Comparison of ENCODE assay signal across 8 cellular contexts in the genomic region with DNA sequence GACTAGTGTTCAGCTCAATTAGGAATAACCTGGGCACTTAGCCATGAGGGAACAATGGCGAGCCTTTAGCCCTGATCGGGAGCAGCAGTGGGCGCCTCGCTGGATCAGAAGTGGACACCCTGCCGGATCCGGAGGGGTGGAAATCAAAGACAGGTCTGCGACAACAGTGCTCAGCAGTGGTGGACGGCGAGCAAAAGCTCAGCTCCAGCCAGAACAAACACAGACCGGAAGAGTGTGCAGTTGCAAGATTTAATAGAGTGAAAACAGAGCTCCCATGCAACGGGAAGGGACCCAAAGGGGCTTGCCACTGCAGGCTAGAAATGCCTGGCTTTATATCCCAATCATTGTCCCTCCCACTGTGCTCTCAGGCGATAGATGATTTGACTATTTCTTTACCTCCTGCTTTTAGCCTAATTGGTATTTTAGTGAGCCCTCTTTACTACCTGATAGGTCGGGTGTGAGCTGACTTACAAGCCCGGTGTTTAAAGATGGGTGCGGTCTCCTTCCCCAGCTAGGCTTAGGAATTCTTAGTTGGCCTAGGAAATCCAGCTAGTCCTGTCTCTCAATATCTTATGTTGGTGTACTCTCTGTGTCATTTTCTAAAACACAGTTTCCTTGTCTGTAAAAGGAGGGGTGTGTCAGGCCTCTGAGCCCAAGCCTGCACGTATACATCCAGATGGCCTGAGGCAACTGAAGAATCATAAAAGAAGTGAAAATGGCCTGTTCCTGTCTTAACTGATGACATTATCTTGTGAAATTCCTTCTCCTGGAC.
A peak's percentile ranks its signal among the peaks of the same experiment; 100 is the strongest.
DNase-seq lines count a peak whose midpoint lies in the region; ATAC-seq, FAIRE-seq and TF ChIP-seq lines count a peak whose summit lies in the region.
"Not testable (repeated sequence)": the region's sequence is repeated elsewhere in the genome, so short reads cannot be mapped to it uniquely, and the experiment has no call there.

No MANE protein-coding gene starts in this region.

- H3K27ac Mint-ChIP-seq in astrocyte (ENCODE audit: unreplicated experiment): peak overlapping the region; percentile 14

- peak; percentile 37 for DNase-seq in Caki2 (ENCODE audit: low read depth)
- DNase-seq in NCI-H1092 treated with DMSO at 0.1 percent for 48 hours (lab: John Stamatoyannopoulos, UW): peak; percentile 79
- peak; percentile 56 to 84 for DNase-seq in PC-9
- not testable (repeated sequence) for DNase-seq in astrocyte (ENCODE audit: low read depth); smooth muscle cell (lab: John Stamatoyannopoulos, UW; ENCODE audit: unreplicated experiment)
- peak; percentile 89 for DNase-seq in epithelial cell of prostate (ENCODE audit: low read depth, low spot score)
- peak; percentile 59 for DNase-seq in right atrium auricular region (ENCODE audit: low spot score)
- DNase-seq in mucosa of descending colon: peak; percentile 37 to 59 (median 45)

- not testable (repeated sequence) for H3K79me2 ChIP-seq in PC-9 (ENCODE audit: low read depth); astrocyte (ENCODE audit: insufficient read depth, low read length); smooth muscle cell (ENCODE audit: low read depth)

- not testable (repeated sequence) for TF ChIP-seq CTCF in PC-9 (conservative IDR thresholded peaks at IDR 0.05); astrocyte (IDR thresholded peaks at IDR 0.05; ENCODE audit: insufficient read depth, low read depth, low read length); right atrium auricular region (IDR thresholded peaks at IDR 0.05); mucosa of descending colon (IDR thresholded peaks at IDR 0.05); smooth muscle cell (IDR thresholded peaks at IDR 0.05; ENCODE audit: borderline replicate concordance, insufficient read depth, poor library complexity, severe bottlenecking)

- BruUV-seq in PC-9 (replicated peaks; lab: Mats Ljungman, UMichigan): not testable (repeated sequence)

- not testable (repeated sequence) for H3K36me3 Mint-ChIP-seq in astrocyte (ENCODE audit: low read depth, unreplicated experiment)

- peak overlapping the region; percentile 43 for H3K4me2 ChIP-seq in PC-9
- not testable (repeated sequence) for H3K4me2 ChIP-seq in astrocyte (ENCODE audit: low read length); smooth muscle cell

- not testable (repeated sequence) for H3K27me3 ChIP-seq in PC-9 (ENCODE audit: insufficient read depth, low read depth); astrocyte (ENCODE audit: insufficient read depth, low read length); right atrium auricular region; smooth muscle cell (ENCODE audit: low read depth)

- H3K36me3 ChIP-seq in PC-9 (ENCODE audit: low read depth); astrocyte (ENCODE audit: insufficient read depth, low read length); right atrium auricular region; mucosa of descending colon (ENCODE audit: low read depth); smooth muscle cell (ENCODE audit: low read depth): not testable (repeated sequence)

- peaks cover 34% of the 10 kb centered on the region for H3K4me1 ChIP-seq in PC-9 (replicated peaks; ENCODE audit: insufficient read depth)
- H3K4me1 ChIP-seq in astrocyte (ENCODE audit: insufficient read depth, low read length); right atrium auricular region; mucosa of descending colon (ENCODE audit: low read depth); smooth muscle cell (ENCODE audit: low read depth): not testable (repeated sequence)

- not testable (repeated sequence) for H3K9me2 ChIP-seq in PC-9 (ENCODE audit: insufficient read depth)

- POLR2A ChIA-PET in PC-9 (lab: Charles Lee; ENCODE audit: unreplicated experiment): not testable (repeated sequence)

- H3K9me3 Mint-ChIP-seq in astrocyte (ENCODE audit: unreplicated experiment): not testable (repeated sequence)

- peaks cover 21% of the 10 kb centered on the region; the same call in 1 of the 2 replicates for H3F3A ChIP-seq in PC-9 (ENCODE audit: insufficient read depth, low read depth)
- not testable (repeated sequence) for H3F3A ChIP-seq in smooth muscle cell (ENCODE audit: low read depth)

- H2AFZ ChIP-seq in PC-9 (peak overlapping the region; percentile 61; the same call in 1 of the 2 replicates), astrocyte (ENCODE audit: low read depth, low read length) (peak overlapping the region; percentile 34)
- not testable (repeated sequence) for H2AFZ ChIP-seq in smooth muscle cell (ENCODE audit: low read depth)

- not testable (repeated sequence) for H4K20me1 ChIP-seq in PC-9 (ENCODE audit: insufficient read depth); astrocyte (ENCODE audit: insufficient read depth, low read length); smooth muscle cell (ENCODE audit: low read depth)

- CTCF ChIA-PET in PC-9 (lab: Charles Lee): not testable (repeated sequence)

- H3K27ac ChIP-seq in PC-9 (peak overlapping the region; percentile 58), epithelial cell of prostate (peak overlapping the region; percentile 99), smooth muscle cell (ENCODE audit: low read depth) (peak overlapping the region; percentile 75)
- H3K27ac ChIP-seq in astrocyte (ENCODE audit: low read depth, low read length); right atrium auricular region: not testable (repeated sequence)

- peak; percentile 97 for ATAC-seq in mucosa of descending colon

- in situ Hi-C loops in Caki2 (cut with HindIII; ENCODE audit: low pct_unique_long_range_greater_than_20kb, low sequenced_read_pairs): not testable (repeated sequence)

- not testable (repeated sequence) for H3K9ac ChIP-seq in astrocyte (ENCODE audit: low read length); smooth muscle cell (ENCODE audit: low read depth)

- H3K27me3 Mint-ChIP-seq in astrocyte (ENCODE audit: low read depth, unreplicated experiment): not testable (repeated sequence)

- not testable (repeated sequence) for FAIRE-seq in astrocyte (lab: Jason Lieb, UNC)

- H3K4me3 ChIP-seq in PC-9: peak overlapping the region; percentile 5; the same call in 1 of the 2 replicates
- H3K4me3 ChIP-seq in astrocyte (ENCODE audit: insufficient read depth, low read depth, low read length); right atrium auricular region; mucosa of descending colon; smooth muscle cell: not testable (repeated sequence)

- H3K4me1 Mint-ChIP-seq in astrocyte (ENCODE audit: low read depth, unreplicated experiment): peaks cover 26% of the 10 kb centered on the region

- intact Hi-C loops in PC-9 (cut with micrococcal nuclease; ENCODE audit: unreplicated experiment): loop anchor here (2.0 kb wide), 1 partner anchor 105 kb away; no protein-coding TSS in a partner anchor
- intact Hi-C loops in mucosa of descending colon (cut with DNase I, micrococcal nuclease): not testable (repeated sequence)

- H3K4me3 Mint-ChIP-seq in astrocyte (ENCODE audit: unreplicated experiment): not testable (repeated sequence)

- not testable (repeated sequence) for H3K9me3 ChIP-seq in PC-9 (ENCODE audit: insufficient read depth, low read depth); astrocyte (ENCODE audit: insufficient read depth, low read depth, low read length); right atrium auricular region; mucosa of descending colon; smooth muscle cell (replicated peaks; ENCODE audit: low read depth)

- WGBS in smooth muscle cell (ENCODE audit: low lambda C conversion rate): 62% methylated on average over 16 of the region's 16 CpGs
